ENCODE assay signal across 12 cellular contexts in genomic region chr9:129696803-129697110, GRCh38. TPM values are rescaled to one million over a fixed set of nuclear protein-coding genes. Genes with fewer than 3 reads are reported as not detected.
DNase-seq lines count a peak whose midpoint lies in the region; ATAC-seq, FAIRE-seq and TF ChIP-seq lines count a peak whose summit lies in the region.
"Had no signal": no experiment of that assay in that cellular context is flagged by ENCODE, and none has a peak within 500 bp of the region (broad histone marks: within the 10 kb centered on the region; RNA-seq: fewer than 3 reads in every experiment).

No MANE protein-coding gene starts in this region.

- intact Hi-C loops in esophagus muscularis mucosa (cut with DNase I) (no loop called here), pancreas (cut with DNase I) (no loop called here)

- FAIRE-seq in pancreas (lab: Jason Lieb, UNC), result no peak

- peak overlapping the region; percentile 21 for H3K27ac ChIP-seq in RWPE1
- H3K27ac ChIP-seq in esophagus muscularis mucosa (replicated peaks in 1 of 4), result peak overlapping the region; percentile 66 to 78 (median 76)
- no peak overlapping the region for H3K27ac ChIP-seq in pancreas
- H3K27ac ChIP-seq: neutrophil had no signal

- H3K36me3 ChIP-seq in BE2C, result no peaks in the 10 kb centered on the region
- H3K36me3 ChIP-seq in esophagus muscularis mucosa, result no peaks in the 10 kb centered on the region
- H3K36me3 ChIP-seq in pancreas, result no peaks in the 10 kb centered on the region
- H3K36me3 ChIP-seq: neutrophil had no signal

- TF ChIP-seq POLR2A in esophagus muscularis mucosa (IDR thresholded peaks at IDR 0.05; ENCODE audit: low read depth), result no peak

- ATAC-seq in pancreas (peak in 3 of 4 donors; percentile 17 to 75 (median 65)), HG03439 (IDR thresholded peaks at IDR 0.05; ENCODE audit: unreplicated experiment) (no peak)

- TF ChIP-seq CTCF in BE2C (IDR thresholded peaks at IDR 0.05; ENCODE audit: low read depth, low read length) (no peak), RWPE1 (conservative IDR thresholded peaks at IDR 0.05; ENCODE audit: low read depth) (no peak), esophagus muscularis mucosa (IDR thresholded peaks at IDR 0.05) (no peak), pancreas (IDR thresholded peaks at IDR 0.05) (no peak)

- H3K27me3 ChIP-seq in BE2C (no peaks in the 10 kb centered on the region), esophagus muscularis mucosa (peaks cover 0 to 44% (median 0%) of the 10 kb centered on the region in 4 donors), pancreas (peaks cover 0 to 5% (median 0%) of the 10 kb centered on the region in 4 donors)

- POLR2A ChIA-PET in RWPE1 (lab: Yijun Ruan, JAX; ENCODE audit: low non-redundant PET), result interaction anchor here (0.7 kb wide), 1 partner anchor 347 kb away, joined by 3 read pairs; no protein-coding TSS in a partner anchor

- H3K9me3 ChIP-seq in BE2C, result no peaks in the 10 kb centered on the region; the same call in 1 of the 2 replicates
- no peaks in the 10 kb centered on the region for H3K9me3 ChIP-seq in esophagus muscularis mucosa
- H3K9me3 ChIP-seq in pancreas, result no peaks in the 10 kb centered on the region
- H3K9me3 ChIP-seq: neutrophil had no signal

- H3K4me1 ChIP-seq in BE2C (peaks cover 10% of the 10 kb centered on the region), esophagus muscularis mucosa (peaks cover 6 to 28% (median 25%) of the 10 kb centered on the region in 4 donors), pancreas (peaks cover 0 to 8% (median 5%) of the 10 kb centered on the region in 3 donors)

- WGBS in esophagus muscularis mucosa, result 25% methylated on average over 17 of the region's 17 CpGs
- WGBS in pancreas, 2 donors, result 12 to 18% methylated on average over 17 of the region's 17 CpGs

- TF ChIP-seq EP300 in esophagus muscularis mucosa (IDR thresholded peaks at IDR 0.05), result no peak

- H3K4me3 ChIP-seq in BE2C (ENCODE audit: low read depth, low read length) (peak overlapping the region; percentile 47), esophagus muscularis mucosa (peak overlapping the region; percentile 50 to 68 (median 56)), pancreas (peak overlapping the region in 2 of 4 donors; percentile 27 to 39)

- DNase-seq in BE2C (no peak), RWPE1 (ENCODE audit: low spot score) (no peak), esophagus muscularis mucosa (ENCODE audit: extremely low spot score) (no peak), pancreas (no peak), anterior cingulate cortex (lab: John Stamatoyannopoulos, UW) (no peak), NCI-H2227 treated with DMSO at 0.1 percent for 48 hours (lab: John Stamatoyannopoulos, UW) (no peak), Ammon's horn (ENCODE audit: low spot score) (no peak)
- DNase-seq: activated B cell treated with CpG ODN at 0.5 μM for 24 hours; NCI-H446 treated with DMSO at 0.1 percent for 48 hours; stimulated activated naive CD4-positive, alpha-beta T cell treated with Interleukin-2 at 50 U/mL for 16 hours had no signal

- CTCF ChIA-PET in RWPE1 (lab: Yijun Ruan, JAX), result interaction anchor here (0.7 to 1.7 kb wide), 4 partner anchors 30 to 1772 kb away, joined by 3 to 10 read pairs (median 8); no protein-coding TSS in a partner anchor

RNA-seq across cellular contexts. Expression of gene PRRX2, which starts 31.3 kb away (rescaled TPM):
- polyA plus RNA-seq in BE2C (2012; ENCODE audit: insufficient read depth, insufficient read length, low read depth), result not detected
- total RNA-seq in esophagus muscularis mucosa (10 to 100 TPM in 2 of 4 donors, 1 to 10 TPM in 2; 1.7 to 13.1 (median 6.2) TPM), pancreas (1 to 10 TPM in 1 of 6 donors, under 1 TPM in 4, not detected in 1; 0.16 to 2.0 (median 0.38) TPM)
- 1 to 10 TPM; 1.2 to 1.9 TPM for polyA plus RNA-seq in pancreas
- total RNA-seq: activated B cell treated with CpG ODN at 0.5 μM for 24 hours had no signal

RNA-seq across cellular contexts. Expression of gene ASB6, which starts 54.8 kb away (rescaled TPM):
- polyA plus RNA-seq in BE2C (2012; ENCODE audit: insufficient read depth, insufficient read length, low read depth), result 87.7 TPM
- total RNA-seq in esophagus muscularis mucosa (10 to 100 TPM; 13.3 to 30.0 (median 22.0) TPM), pancreas (10 to 100 TPM in 1 of 6 donors, 1 to 10 TPM in 5; 6.3 to 13.1 (median 8.3) TPM)
- 10 to 100 TPM; 21.2 to 23.7 TPM for polyA plus RNA-seq in pancreas

RNA-seq across cellular contexts. Expression of gene PTGES, which starts 56.1 kb away (rescaled TPM):
- polyA plus RNA-seq in BE2C (2012; ENCODE audit: insufficient read depth, insufficient read length, low read depth), result 1.4 TPM
- total RNA-seq in esophagus muscularis mucosa (1 to 10 TPM; 1.7 to 4.6 (median 4.3) TPM), pancreas (1 to 10 TPM in 3 of 6 donors, under 1 TPM in 3; 0.16 to 2.5 (median 0.77) TPM)
- 1 to 10 TPM in 1 of 2 donors, under 1 TPM in 1; 0.75 to 1.8 TPM for polyA plus RNA-seq in pancreas
- total RNA-seq: activated B cell treated with CpG ODN at 0.5 μM for 24 hours had no signal

Comparison
In these comparisons a context has a peak if more than half of its experiments do, and no peak if none do; other contexts are left out.
1. H3K27ac ChIP-seq: peak in RWPE1 (single experiment) and esophagus muscularis mucosa (4 of 4); none in pancreas (0 of 4).